1 cellular context compared by ENCODE assay signal in the genomic region with DNA sequence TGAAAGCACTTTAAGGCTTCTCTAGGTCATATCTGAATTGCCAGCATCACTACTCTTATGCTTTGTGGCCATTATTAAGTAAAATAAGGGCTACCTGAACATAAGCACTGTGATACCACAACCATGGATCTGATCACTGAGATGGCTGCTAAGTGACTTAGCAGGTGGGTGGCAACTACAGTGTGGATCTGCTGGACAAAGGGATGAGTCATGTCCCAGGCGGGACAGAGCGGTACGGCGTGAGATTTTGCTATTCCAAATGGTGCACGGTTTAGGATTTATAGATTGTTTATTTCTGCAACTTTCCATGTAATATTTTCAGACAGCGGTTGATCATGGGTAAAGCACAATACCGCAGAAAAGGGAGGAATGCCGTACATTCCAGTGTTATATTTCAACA.
TF ChIP-seq lines count a peak whose summit lies in the region.

No MANE protein-coding gene starts in this region.

TF ChIP-seq in IMR-90, 13 proteins besides CTCF, POLR2A, EP300 and RAD21 (continued from another document):
- no peak for TF ChIP-seq CEBPB (IDR thresholded peaks at IDR 0.05; ENCODE audit: low read depth, low read length)
